Comparison of ENCODE assay signal across 7 cellular contexts in genomic region chr2:224927671-224928173, GRCh38.
DNase-seq lines count a peak whose midpoint lies in the region; ATAC-seq and FAIRE-seq lines count a peak whose summit lies in the region.

No MANE protein-coding gene starts in this region.

- peak overlapping the region; percentile 99 to 100 for H3K27ac Mint-ChIP-seq in stimulated activated naive CD8-positive, alpha-beta T cell treated with anti-CD3 and anti-CD28 coated beads, Interleukin-15, amount 100 ng/mL, for 72 hours

- FAIRE-seq in islet of Langerhans (lab: Jason Lieb, UNC) = peak; percentile 99

- no peaks in the 10 kb centered on the region for H3K9me3 Mint-ChIP-seq in stimulated activated naive CD8-positive, alpha-beta T cell treated with anti-CD3 and anti-CD28 coated beads, Interleukin-15, amount 100 ng/mL, for 72 hours

- peaks cover 97% of the 10 kb centered on the region for H3K4me1 Mint-ChIP-seq in stimulated activated naive CD8-positive, alpha-beta T cell treated with anti-CD3 and anti-CD28 coated beads, Interleukin-15, amount 100 ng/mL, for 72 hours

- H3K4me3 Mint-ChIP-seq in stimulated activated naive CD8-positive, alpha-beta T cell treated with anti-CD3 and anti-CD28 coated beads, Interleukin-15, amount 100 ng/mL, for 72 hours = peak overlapping the region; percentile 74 to 82

- H3K27me3 Mint-ChIP-seq in stimulated activated naive CD8-positive, alpha-beta T cell treated with anti-CD3 and anti-CD28 coated beads, Interleukin-15, amount 100 ng/mL, for 72 hours = no peaks in the 10 kb centered on the region

- peak; percentile 82 for ATAC-seq in stimulated activated naive CD8-positive, alpha-beta T cell treated with anti-CD3 and anti-CD28 coated beads, Interleukin-15, amount 100 ng/mL, for 72 hours
- no peak for ATAC-seq in GM19351 (IDR thresholded peaks at IDR 0.05; ENCODE audit: unreplicated experiment)

- DNase-seq in NOMO-1 treated with DMSO at 0.1 percent for 48 hours (lab: John Stamatoyannopoulos, UW; ENCODE audit: unreplicated experiment) (peak; percentile 54), activated T-cell treated with anti-CD3 and anti-CD28 coated beads for 4 hours (peak; percentile 36), midbrain (lab: John Stamatoyannopoulos, UW) (no peak), GM19240 (ENCODE audit: insufficient read length, low spot score) (no peak)
- DNase-seq in stimulated activated naive CD8-positive, alpha-beta T cell treated with anti-CD3 and anti-CD28 coated beads, Interleukin-15, amount 100 ng/mL, for 72 hours = peak; percentile 66 to 84

Comparison
In these comparisons a context has a peak if more than half of its experiments do, and no peak if none do; other contexts are left out.
1. DNase-seq: peak in NOMO-1 treated with DMSO at 0.1 percent for 48 hours (single experiment), activated T-cell treated with anti-CD3 and anti-CD28 coated beads for 4 hours (single experiment) and stimulated activated naive CD8-positive, alpha-beta T cell treated with anti-CD3 and anti-CD28 coated beads, Interleukin-15, amount 100 ng/mL, for 72 hours (2 of 2); none in midbrain (single experiment) and GM19240 (single experiment).